ENCODE assay signal across 8 cellular contexts in genomic region chr19:10027158-10027997, GRCh38. TPM values are rescaled to one million over a fixed set of nuclear protein-coding genes. Genes with fewer than 3 reads are reported as not detected.
A peak's percentile ranks its signal among the peaks of the same experiment; 100 is the strongest.
DNase-seq lines count a peak whose midpoint lies in the region; ATAC-seq and TF ChIP-seq lines count a peak whose summit lies in the region.

No MANE protein-coding gene starts in this region.

- DNase-seq in DMS153 treated with DMSO at 0.1 percent for 48 hours (lab: John Stamatoyannopoulos, UW; ENCODE audit: unreplicated experiment) (peak; percentile 71), NCI-H748 (lab: John Stamatoyannopoulos, UW; ENCODE audit: unreplicated experiment) (peak; percentile 83), dermis microvascular lymphatic vessel endothelial cell (ENCODE audit: low read depth in 2 of 2) (peak; percentile 82 to 92), lower leg skin (ENCODE audit: low spot score in 2 of 2) (peak; percentile 88 to 99)
- DNase-seq in activated CD4-positive, alpha-beta T cell treated with anti-CD3 and anti-CD28 coated beads, Interleukin-2, amount 50 U/mL, for 4 hours: peak; percentile 58 to 65
- peak; percentile 53 to 82 (median 68) for DNase-seq in stimulated activated CD4-positive, alpha-beta T cell treated with anti-CD3 and anti-CD28 coated beads, TNF-alpha, amount 100 ng/mL, for 24 hours (ENCODE audit: low read depth in 3 of 3)

- TF ChIP-seq POLR2A in lower leg skin (IDR thresholded peaks at IDR 0.05): no peak

- peak in 1 of 3 donors; percentile 96 for TF ChIP-seq CTCF in lower leg skin (IDR thresholded peaks at IDR 0.05)

- ATAC-seq in HG03442 (IDR thresholded peaks at IDR 0.05; ENCODE audit: unreplicated experiment) (peak; percentile 63), HG02884 (IDR thresholded peaks at IDR 0.05; ENCODE audit: unreplicated experiment) (no peak)

- WGBS in lower leg skin, 2 donors: 4 to 8% methylated on average over 28 to 29 of the region's 29 CpGs

- intact Hi-C loops in lower leg skin (cut with DNase I; ENCODE audit: low total_unique reads): loop anchor here (5.0 kb wide), 1 partner anchor 95 kb away; no protein-coding TSS in a partner anchor

- H3K4me3 ChIP-seq in lower leg skin (ENCODE audit: low read depth, poor library complexity, severe bottlenecking): no peak overlapping the region

RNA-seq across cellular contexts. Expression of gene RDH8, which starts 14.1 kb away (rescaled TPM):
- total RNA-seq in dermis microvascular lymphatic vessel endothelial cell (not detected in 2 replicates), lower leg skin (not detected)

RNA-seq across cellular contexts. Expression of gene COL5A3, which starts 17.1 kb away (rescaled TPM):
- total RNA-seq in dermis microvascular lymphatic vessel endothelial cell (0.13 and 0.25 TPM in 2 replicates), lower leg skin (10 to 100 TPM; 11.9 to 31.9 (median 20.7) TPM)

RNA-seq across cellular contexts. Expression of gene SHFL, which starts 58.7 kb away (rescaled TPM):
- total RNA-seq in dermis microvascular lymphatic vessel endothelial cell (14.0 and 22.5 TPM in 2 replicates), lower leg skin (10 to 100 TPM; 17.0 to 24.6 (median 23.3) TPM)

Comparison
In these comparisons a context has a peak if more than half of its experiments do, and no peak if none do; other contexts are left out.
1. RNA of gene COL5A3, which starts 17.1 kb away (total RNA-seq): 11.9 to 31.9 TPM in lower leg skin; 0.13 to 0.25 TPM in dermis microvascular lymphatic vessel endothelial cell; every median in the first group is over 10 times any median in the second.
2. Peak in every context shown above with its lines, with median percentiles within 50 percentile points of each other: DNase-seq.